In genomic region chr1:43566382-43567035, GRCh38 we compare ENCODE assay signal across 13 cellular contexts. TPM values are rescaled to one million over a fixed set of nuclear protein-coding genes. Genes with fewer than 3 reads are reported as not detected.
A peak's percentile ranks its signal among the peaks of the same experiment; 100 is the strongest.
DNase-seq lines count a peak whose midpoint lies in the region; ATAC-seq, FAIRE-seq and TF ChIP-seq lines count a peak whose summit lies in the region.
"Had no signal": no experiment of that assay in that cellular context is flagged by ENCODE, and none has a peak within 500 bp of the region (broad histone marks: within the 10 kb centered on the region; RNA-seq: fewer than 3 reads in every experiment).

No MANE protein-coding gene starts in this region.

- H3K4me1 ChIP-seq in esophagus muscularis mucosa = peaks cover 10 to 37% (median 35%) of the 10 kb centered on the region in 4 donors
- H3K4me1 ChIP-seq in skeletal muscle satellite cell (ENCODE audit: control insufficient read depth, insufficient read depth, low read length) = peaks cover 10% of the 10 kb centered on the region

- ATAC-seq in GM21381 (IDR thresholded peaks at IDR 0.05; ENCODE audit: unreplicated experiment) = no peak

- H3K36me3 ChIP-seq in esophagus muscularis mucosa (peaks cover 0 to 23% (median 11%) of the 10 kb centered on the region in 4 donors), skeletal muscle satellite cell (ENCODE audit: insufficient read depth, low read length) (no peaks in the 10 kb centered on the region)
- H3K36me3 ChIP-seq: neutrophil had no signal

- intact Hi-C loops in esophagus muscularis mucosa (cut with DNase I) = no loop called here

- TF ChIP-seq POLR2A in esophagus muscularis mucosa (IDR thresholded peaks at IDR 0.05; ENCODE audit: low read depth) (no peak), GM12891 (IDR thresholded peaks at IDR 0.05; ENCODE audit: low read depth, low read length) (no peak)

- no peak overlapping the region for H3K27ac ChIP-seq in esophagus muscularis mucosa (replicated peaks in 1 of 4)
- H3K27ac ChIP-seq: 22Rv1, KMS-11, neutrophil had no signal

- H3K9ac ChIP-seq in skeletal muscle satellite cell (ENCODE audit: low read depth, low read length) = no peak overlapping the region
- H3K9ac ChIP-seq: KMS-11 had no signal

- 89% methylated on average over 13 of the region's 16 CpGs for WGBS in esophagus muscularis mucosa

- TF ChIP-seq EP300 in esophagus muscularis mucosa (IDR thresholded peaks at IDR 0.05) = no peak

- H3K4me3 ChIP-seq in WI38 (ENCODE audit: low read depth, low read length) (peak overlapping the region; percentile 44), esophagus muscularis mucosa (peak overlapping the region; percentile 53 to 68 (median 56)), skeletal muscle satellite cell (ENCODE audit: low read length) (no peak overlapping the region)

- no peaks in the 10 kb centered on the region for H3K27me3 ChIP-seq in esophagus muscularis mucosa
- no peaks in the 10 kb centered on the region for H3K27me3 ChIP-seq in skeletal muscle satellite cell (ENCODE audit: control insufficient read depth, insufficient read depth, low read length)

- DNase-seq in DMS 273 (lab: John Stamatoyannopoulos, UW; ENCODE audit: unreplicated experiment) (peak; percentile 50), DMS 273 treated with DMSO at 0.1 percent for 48 hours (lab: John Stamatoyannopoulos, UW) (no peak), esophagus muscularis mucosa (ENCODE audit: extremely low spot score) (no peak), GM12891 (ENCODE audit: insufficient read length, low spot score) (no peak)
- no peak for DNase-seq in stimulated activated naive CD4-positive, alpha-beta T cell treated with Interleukin-2 at 50 U/mL for 16 hours (lab: John Stamatoyannopoulos, UW)
- DNase-seq: stimulated activated CD4-positive, alpha-beta T cell treated with anti-CD3 and anti-CD28 coated beads, Interleukin-1b, Interleukin-23, amount 100 ng/mL, for 48 hours had no signal

- FAIRE-seq in GM12891 (lab: Jason Lieb, UNC) = no peak
- FAIRE-seq: endometrium had no signal

- H3K9me3 ChIP-seq in esophagus muscularis mucosa (no peaks in the 10 kb centered on the region), skeletal muscle satellite cell (replicated peaks; ENCODE audit: low read length) (no peaks in the 10 kb centered on the region)
- H3K9me3 ChIP-seq: neutrophil had no signal

- peak overlapping the region; percentile 95 for H3K4me2 ChIP-seq in skeletal muscle satellite cell (ENCODE audit: low read length)
- H3K4me2 ChIP-seq: KMS-11 had no signal

- TF ChIP-seq CTCF in WI38 (IDR thresholded peaks at IDR 0.05; ENCODE audit: low read depth, low read length) (no peak), esophagus muscularis mucosa (IDR thresholded peaks at IDR 0.05) (no peak)

TF ChIP-seq in GM12891, 5 proteins besides CTCF, POLR2A, EP300 and RAD21:
- no peak for TF ChIP-seq SPI1 (IDR thresholded peaks at IDR 0.05; ENCODE audit: low read depth, low read length)
- no peak for TF ChIP-seq POU2F2 (IDR thresholded peaks at IDR 0.05; ENCODE audit: low read depth, low read length)
- no peak for TF ChIP-seq TAF1 (IDR thresholded peaks at IDR 0.05; ENCODE audit: low read depth, low read length)
- TF ChIP-seq POLR2AphosphoS5 (IDR thresholded peaks at IDR 0.05; ENCODE audit: low read depth, low read length) = no peak
- no peak for TF ChIP-seq PAX5 (IDR thresholded peaks at IDR 0.05; ENCODE audit: insufficient read depth, low read length, severe bottlenecking)

RNA-seq across cellular contexts. Expression of gene PTPRF, which starts 35.8 kb away (rescaled TPM):
- total RNA-seq in esophagus muscularis mucosa = 10 to 100 TPM; 33.8 to 84.2 (median 53.7) TPM
- total RNA-seq in skeletal muscle satellite cell (2012; rRNA removed) = 9.6 and 10.0 TPM in 2 replicates
- polyA plus RNA-seq in GM12891 (2012; ENCODE audit: low read depth, missing spikeins) = 2.8 TPM
